In the genomic region with DNA sequence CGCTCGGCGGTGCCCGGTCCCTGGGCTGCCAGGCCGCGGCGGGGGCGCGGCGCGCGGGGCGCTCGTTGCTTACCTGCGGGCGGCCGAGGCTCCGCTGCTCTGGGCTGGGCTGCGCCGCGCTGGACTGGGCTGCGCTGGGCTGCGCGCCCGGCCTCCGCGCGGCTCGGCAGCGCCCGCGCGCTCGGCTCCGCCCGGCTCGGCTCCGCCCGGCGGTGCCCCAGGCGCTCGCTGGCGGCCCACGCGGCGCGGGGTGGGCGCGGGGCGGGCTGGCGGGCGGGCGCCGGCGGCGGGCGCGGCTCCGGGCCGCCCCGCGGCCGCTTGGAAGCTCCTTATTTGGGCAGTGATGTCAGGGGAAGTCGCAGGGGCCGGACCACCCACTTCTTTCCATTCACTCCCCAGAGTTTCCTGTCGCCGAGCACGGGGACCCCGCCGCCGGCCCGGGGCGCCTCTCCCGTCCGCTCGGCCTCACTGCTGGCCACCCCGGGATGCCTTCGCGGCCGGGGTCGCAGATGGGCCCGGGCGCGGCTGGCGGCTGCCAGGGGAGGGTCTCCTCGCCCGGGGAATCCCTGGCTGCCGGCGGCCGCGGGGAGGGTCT, we compare ENCODE assay signal across 8 cellular contexts.
DNase-seq lines count a peak whose midpoint lies in the region; ATAC-seq and TF ChIP-seq lines count a peak whose summit lies in the region.

No MANE protein-coding gene starts in this region.

- H3K27me3 ChIP-seq in upper lobe of left lung: no peaks in the 10 kb centered on the region

- WGBS in upper lobe of left lung, 2 donors: 0% methylated on average over 2 to 17 of the region's 91 CpGs

- no peak for DNase-seq in AG04449 (ENCODE audit: low read depth, low spot score)
- peak; percentile 87 for DNase-seq in RPMI7951 (ENCODE audit: low read depth)
- peak; percentile 82 for DNase-seq in activated naive CD4-positive, alpha-beta T cell treated with Interleukin-2 at 50 U/mL for 16 hours
- peak; percentile 84 for DNase-seq in Right ventricle myocardium inferior (ENCODE audit: missing footprints)
- peak in 9 of 10 donors; percentile 52 to 93 (median 61) for DNase-seq in posterior cingulate gyrus
- DNase-seq in upper lobe of left lung: peak; percentile 73 to 93

- ATAC-seq in GM18867 (IDR thresholded peaks at IDR 0.05; ENCODE audit: unreplicated experiment) (peak; percentile 70), HG03097 (IDR thresholded peaks at IDR 0.05; ENCODE audit: low FRiP score, unreplicated experiment) (peak; percentile 58), Right ventricle myocardium inferior (peak; percentile 75), upper lobe of left lung (ENCODE audit: low FRiP score in 2 of 2) (peak; percentile 17 to 83)

- no peak for TF ChIP-seq EP300 in upper lobe of left lung (IDR thresholded peaks at IDR 0.05)

- H3K4me3 ChIP-seq in AG04449 (ENCODE audit: low read depth, low read length) (peak overlapping the region; percentile 78), upper lobe of left lung (peak overlapping the region; percentile 57 to 77 (median 74))

- H3K27ac ChIP-seq in upper lobe of left lung: peak overlapping the region; percentile 90 to 96 (median 94)

- CTCF ChIA-PET in AG04449 (lab: Yijun Ruan, JAX): interaction anchor here (0.7 to 3.8 kb wide), 3 partner anchors 9 to 88 kb away, joined by 3 to 14 read pairs (median 3); no protein-coding TSS in a partner anchor

- H3K36me3 ChIP-seq in upper lobe of left lung: no peaks in the 10 kb centered on the region

- TF ChIP-seq CTCF in AG04449 (IDR thresholded peaks at IDR 0.05; ENCODE audit: insufficient read depth, low read length, missing control alignments): no peak
- TF ChIP-seq CTCF in upper lobe of left lung (IDR thresholded peaks at IDR 0.05): no peak

- no peaks in the 10 kb centered on the region for H3K9me3 ChIP-seq in upper lobe of left lung

- intact Hi-C loops in Right ventricle myocardium inferior (cut with DNase I): loop anchor here (5.0 kb wide), 2 partner anchors 45 to 110 kb away; no protein-coding TSS in a partner anchor
- intact Hi-C loops in posterior cingulate gyrus (cut with DNase I): no loop called here

- peak in 3 of 4 donors; percentile 28 to 67 (median 64) for TF ChIP-seq POLR2A in upper lobe of left lung (IDR thresholded peaks at IDR 0.05)

- peaks cover 23 to 41% (median 31%) of the 10 kb centered on the region in 4 donors for H3K4me1 ChIP-seq in upper lobe of left lung

- POLR2A ChIA-PET in AG04449 (lab: Yijun Ruan, JAX): interaction anchor here (0.8 to 1.0 kb wide), 4 partner anchors 10 to 146 kb away, joined by 3 to 14 read pairs (median 4); no protein-coding TSS in a partner anchor
